ENCODE assay signal across 8 cellular contexts in genomic region chr1:116514708-116515525, GRCh38. TPM values are rescaled to one million over a fixed set of nuclear protein-coding genes. Genes with fewer than 3 reads are reported as not detected.
DNase-seq lines count a peak whose midpoint lies in the region; ATAC-seq lines count a peak whose summit lies in the region.

No MANE protein-coding gene starts in this region.

- H3K36me3 ChIP-seq in BLaER1 treated with 17β-estradiol and CSF1 and Interleukin-3, amounts not matched to agents 10 nM and 100 nM = peaks cover 16 to 66% (median 43%) of the 10 kb centered on the region in 11 experiments; a peak in 21 of 22 replicates
- no peaks in the 10 kb centered on the region for H3K36me3 ChIP-seq in neuronal stem cell (replicated peaks in 1 of 2; ENCODE audit: control insufficient read depth in 2 of 2, insufficient read depth in 2 of 2, low read length in 2 of 2)

- H3K4me2 ChIP-seq in BLaER1 treated with 17β-estradiol and CSF1 and Interleukin-3, amounts not matched to agents 10 nM and 100 nM = peak overlapping the region; percentile 74 to 94 (median 84)
- no peak overlapping the region for H3K4me2 ChIP-seq in neuronal stem cell (ENCODE audit: insufficient read depth, low read length, poor library complexity, severe bottlenecking)

- peak; percentile 64 for ATAC-seq in GM19372 (IDR thresholded peaks at IDR 0.05; ENCODE audit: low read depth, unreplicated experiment)
- peak; percentile 71 for ATAC-seq in HG03457 (IDR thresholded peaks at IDR 0.05; ENCODE audit: unreplicated experiment)
- peak; percentile 92 for ATAC-seq in stimulated activated naive CD8-positive, alpha-beta T cell treated with anti-CD3 and anti-CD28 coated beads, Interleukin-15, amount 100 ng/mL, for 72 hours

- no peak overlapping the region for H2BK5ac ChIP-seq in neuronal stem cell (ENCODE audit: low read length)

- H3K4me3 Mint-ChIP-seq in stimulated activated naive CD8-positive, alpha-beta T cell treated with anti-CD3 and anti-CD28 coated beads, Interleukin-15, amount 100 ng/mL, for 72 hours = peak overlapping the region; percentile 67 to 70

- H2BK15ac ChIP-seq in neuronal stem cell (ENCODE audit: low read length) = no peak overlapping the region

- no CpG with 5 or more reads among the region's 8 CpGs for WGBS in neuronal stem cell (ENCODE audit: extremely low coverage in 2 of 2, insufficient read length in 2 of 2, insufficient replicate concordance in 1 of 2), 2 donors

- H3K23ac ChIP-seq in neuronal stem cell (ENCODE audit: low read depth, low read length, poor library complexity) = no peak overlapping the region

- no peak overlapping the region for H4K8ac ChIP-seq in neuronal stem cell (ENCODE audit: low read depth, low read length)

- H3K79me1 ChIP-seq in neuronal stem cell (ENCODE audit: low read depth, low read length) = no peaks in the 10 kb centered on the region

- H3K14ac ChIP-seq in neuronal stem cell (ENCODE audit: low read length) = no peak overlapping the region

- peak overlapping the region in 6 of 10 experiments; percentile 2 to 50 (median 32); a peak in 6 of 20 replicates for H3K4me3 ChIP-seq in BLaER1 treated with 17β-estradiol and CSF1 and Interleukin-3, amounts not matched to agents 10 nM and 100 nM
- H3K4me3 ChIP-seq in neuronal stem cell (ENCODE audit: low read length in 2 of 2) = no peak overlapping the region

- H3K4me1 ChIP-seq in BLaER1 treated with 17β-estradiol and CSF1 and Interleukin-3, amounts not matched to agents 10 nM and 100 nM = peaks cover 60 to 100% (median 89%) of the 10 kb centered on the region in 10 experiments
- no peaks in the 10 kb centered on the region for H3K4me1 ChIP-seq in neuronal stem cell (ENCODE audit: control insufficient read depth in 2 of 2, insufficient read depth in 1 of 2, low read depth in 1 of 2, low read length in 2 of 2)

- H4K91ac ChIP-seq in neuronal stem cell (ENCODE audit: low read depth, low read length, poor library complexity) = no peak overlapping the region

- no peak overlapping the region for H2AK5ac ChIP-seq in neuronal stem cell (ENCODE audit: low read depth, low read length)

- no peak overlapping the region for H2BK120ac ChIP-seq in neuronal stem cell (ENCODE audit: low read depth, low read length)

- peak; percentile 52 to 55 for DNase-seq in activated CD4-positive, alpha-beta T cell treated with anti-CD3 and anti-CD28 coated beads for 4 hours
- DNase-seq in fibroblast of gingiva (ENCODE audit: low read depth) (peak; percentile 66), DMS153 (lab: John Stamatoyannopoulos, UW) (no peak), neuronal stem cell (ENCODE audit: low spot score) (no peak)
- peak; percentile 41 to 81 for DNase-seq in stimulated activated naive CD8-positive, alpha-beta T cell treated with anti-CD3 and anti-CD28 coated beads, Interleukin-15, amount 100 ng/mL, for 72 hours

- H3K9me3 ChIP-seq in BLaER1 treated with 17β-estradiol and CSF1 and Interleukin-3, amounts not matched to agents 10 nM and 100 nM (replicated peaks in 1 of 11) = peaks cover 0 to 9% (median 0%) of the 10 kb centered on the region in 11 experiments; a peak in 4 of 22 replicates
- peaks cover 0 to 5% of the 10 kb centered on the region in 2 donors for H3K9me3 ChIP-seq in neuronal stem cell (replicated peaks in 1 of 2; ENCODE audit: control insufficient read depth in 2 of 2, insufficient read depth in 1 of 2, low read depth in 1 of 2, low read length in 2 of 2)

- H3K27ac Mint-ChIP-seq in stimulated activated naive CD8-positive, alpha-beta T cell treated with anti-CD3 and anti-CD28 coated beads, Interleukin-15, amount 100 ng/mL, for 72 hours = peak overlapping the region; percentile 74 to 92

- H3K9ac ChIP-seq in BLaER1 treated with 17β-estradiol and CSF1 and Interleukin-3, amounts not matched to agents 10 nM and 100 nM = peak overlapping the region; percentile 75 to 97 (median 91)
- no peak overlapping the region for H3K9ac ChIP-seq in neuronal stem cell (ENCODE audit: low read depth, low read length, poor library complexity)

- H2BK12ac ChIP-seq in neuronal stem cell (ENCODE audit: low read length) = no peak overlapping the region

- no peaks in the 10 kb centered on the region for H3K27me3 ChIP-seq in BLaER1 treated with 17β-estradiol and CSF1 and Interleukin-3, amounts not matched to agents 10 nM and 100 nM
- no peaks in the 10 kb centered on the region for H3K27me3 ChIP-seq in neuronal stem cell (ENCODE audit: control insufficient read depth in 3 of 3, insufficient read depth in 3 of 3, low read depth in 1 of 3, low read length in 3 of 3)

- no peaks in the 10 kb centered on the region for H4K20me1 ChIP-seq in BLaER1 treated with 17β-estradiol and CSF1 and Interleukin-3, amounts not matched to agents 10 nM and 100 nM

- H3K27me3 Mint-ChIP-seq in stimulated activated naive CD8-positive, alpha-beta T cell treated with anti-CD3 and anti-CD28 coated beads, Interleukin-15, amount 100 ng/mL, for 72 hours = no peaks in the 10 kb centered on the region

- H3K9me3 Mint-ChIP-seq in stimulated activated naive CD8-positive, alpha-beta T cell treated with anti-CD3 and anti-CD28 coated beads, Interleukin-15, amount 100 ng/mL, for 72 hours = no peaks in the 10 kb centered on the region

- H3K4ac ChIP-seq in neuronal stem cell (ENCODE audit: low read length) = no peak overlapping the region

- H3K18ac ChIP-seq in neuronal stem cell (ENCODE audit: low read length) = no peak overlapping the region

- no peak overlapping the region for H2AFZ ChIP-seq in neuronal stem cell (ENCODE audit: low read length)

- peaks cover 52% of the 10 kb centered on the region for H3K4me1 Mint-ChIP-seq in stimulated activated naive CD8-positive, alpha-beta T cell treated with anti-CD3 and anti-CD28 coated beads, Interleukin-15, amount 100 ng/mL, for 72 hours

- peak overlapping the region; percentile 86 to 99 (median 98) for H3K27ac ChIP-seq in BLaER1 treated with 17β-estradiol and CSF1 and Interleukin-3, amounts not matched to agents 10 nM and 100 nM
- no peak overlapping the region for H3K27ac ChIP-seq in neuronal stem cell (replicated peaks; ENCODE audit: low read length)

RNA-seq across cellular contexts. Expression of gene CD58, which starts 55.9 kb away (rescaled TPM):
- 5.0 TPM for polyA plus RNA-seq in neuronal stem cell (2013, experiment 1 of 2)
- polyA plus RNA-seq in neuronal stem cell (2013, experiment 2 of 2) = 4.9 TPM

Comparison
In these comparisons a context has a peak if more than half of its experiments do, and no peak if none do; other contexts are left out.
1. H3K4me3 ChIP-seq: peak in BLaER1 treated with 17β-estradiol and CSF1 and Interleukin-3, amounts not matched to agents 10 nM and 100 nM (6 of 10); none in neuronal stem cell (0 of 2).
2. DNase-seq: peak in activated CD4-positive, alpha-beta T cell treated with anti-CD3 and anti-CD28 coated beads for 4 hours (2 of 2), fibroblast of gingiva (single experiment) and stimulated activated naive CD8-positive, alpha-beta T cell treated with anti-CD3 and anti-CD28 coated beads, Interleukin-15, amount 100 ng/mL, for 72 hours (2 of 2); none in DMS153 (single experiment) and neuronal stem cell (single experiment).
3. Peak in every context shown above with its lines, with median percentiles within 50 percentile points of each other: ATAC-seq.